In the genomic region with DNA sequence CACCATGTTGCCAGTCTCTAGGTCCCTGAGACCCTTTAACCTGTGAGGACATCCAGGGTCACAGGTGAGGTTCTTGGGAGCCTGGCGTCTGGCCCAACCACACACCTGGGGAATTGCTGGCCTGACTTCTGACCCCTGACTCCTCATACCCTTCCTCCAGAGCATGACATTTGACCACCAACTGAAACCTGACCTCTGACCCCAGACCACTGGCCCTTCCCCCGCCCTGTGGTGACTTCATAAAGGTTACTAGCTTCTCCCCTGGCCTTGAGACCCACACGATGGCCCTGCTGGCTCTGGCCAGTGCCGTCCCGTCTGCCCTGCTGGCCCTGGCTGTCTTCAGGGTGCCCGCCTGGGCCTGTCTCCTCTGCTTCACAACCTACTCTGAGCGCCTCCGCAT, we compare ENCODE assay signal across 11 cellular contexts. TPM values are rescaled to one million over a fixed set of nuclear protein-coding genes. Genes with fewer than 3 reads are reported as not detected.
DNase-seq lines count a peak whose midpoint lies in the region; ATAC-seq and TF ChIP-seq lines count a peak whose summit lies in the region.
"Had no signal": no experiment of that assay in that cellular context is flagged by ENCODE, and none has a peak within 500 bp of the region (broad histone marks: within the 10 kb centered on the region; RNA-seq: fewer than 3 reads in every experiment).

Gene SPACA6, plus strand, starts transcription at position 85 of the 400 bp plus-strand sequence. Its CDS starts 197 bp downstream, at position 282.

- no peak for TF ChIP-seq CTCF in RWPE1 (conservative IDR thresholded peaks at IDR 0.05; ENCODE audit: low read depth)
- TF ChIP-seq CTCF in endodermal cell (conservative IDR thresholded peaks at IDR 0.05), result no peak
- no peak for TF ChIP-seq CTCF in type B pancreatic cell (conservative IDR thresholded peaks at IDR 0.05)

- CTCF ChIA-PET in RWPE1 (lab: Yijun Ruan, JAX), result interaction anchor here (0.6 kb wide), 1 partner anchor 35 kb away, joined by 3 read pairs; no protein-coding TSS in a partner anchor

- peak within 1 kb of the TSS; percentile 90 for H3K4me3 ChIP-seq in endodermal cell (ENCODE audit: low read length)
- peak within 1 kb of the TSS; percentile 16 to 95 for H3K4me3 ChIP-seq in muscle layer of colon (ENCODE audit: low read depth in 1 of 2, low read length in 2 of 2)
- H3K4me3 ChIP-seq: HAP-1, MG63 had no signal

- H3K27me3 ChIP-seq in endodermal cell (ENCODE audit: control insufficient read depth, insufficient read depth, low read length, poor library complexity, severe bottlenecking) (no peaks in the 10 kb centered on the region), muscle layer of colon (ENCODE audit: control insufficient read depth in 1 of 2, insufficient read depth in 2 of 2, low read length in 2 of 2) (no peaks in the 10 kb centered on the region)
- H3K27me3 ChIP-seq: MG63 had no signal

- H3K36me3 Mint-ChIP-seq in endodermal cell (ENCODE audit: low read depth) (peaks cover 51% of the 10 kb centered on the region), type B pancreatic cell (peaks cover 30% of the 10 kb centered on the region)

- H3K4me1 Mint-ChIP-seq in endodermal cell (peaks cover 13% of the 10 kb centered on the region), type B pancreatic cell (ENCODE audit: unreplicated experiment) (peaks cover 17% of the 10 kb centered on the region)

- DNase-seq in RWPE1 (ENCODE audit: low spot score) (no peak), endodermal cell (no peak), type B pancreatic cell (ENCODE audit: extremely low spot score, unreplicated experiment) (no peak), DMS53 treated with DMSO at 0.1 percent for 48 hours (lab: John Stamatoyannopoulos, UW; ENCODE audit: unreplicated experiment) (no peak)
- DNase-seq: activated effector memory CD4-positive, alpha-beta T cell treated with Interleukin-2 at 50 U/mL for 16 hours; MG63 had no signal

- H3K27ac ChIP-seq in RWPE1 (peak within 1 kb of the TSS; percentile 99), endodermal cell (ENCODE audit: low read depth, low read length) (no peak within 1 kb of the TSS), muscle layer of colon (ENCODE audit: low read depth, low read length) (peak within 1 kb of the TSS; percentile 35)
- H3K27ac ChIP-seq: SK-N-MC had no signal

- H3K9me3 Mint-ChIP-seq in endodermal cell (no peaks in the 10 kb centered on the region), type B pancreatic cell (no peaks in the 10 kb centered on the region)

- H3K4me1 ChIP-seq in endodermal cell (ENCODE audit: control insufficient read depth, insufficient read depth, low read length) (no peaks in the 10 kb centered on the region), muscle layer of colon (ENCODE audit: insufficient read depth, low read length) (peaks cover 30% of the 10 kb centered on the region)

- peak within 1 kb of the TSS; percentile 83 for H3K4me3 Mint-ChIP-seq in endodermal cell
- H3K4me3 Mint-ChIP-seq in type B pancreatic cell, result peak within 1 kb of the TSS; percentile 88

- ATAC-seq in GM21576 (IDR thresholded peaks at IDR 0.05; ENCODE audit: unreplicated experiment) (no peak), GM19397 (IDR thresholded peaks at IDR 0.05; ENCODE audit: unreplicated experiment) (no peak)

- H3K27me3 Mint-ChIP-seq in endodermal cell (ENCODE audit: insufficient read depth) (no peaks in the 10 kb centered on the region), type B pancreatic cell (no peaks in the 10 kb centered on the region)

- H3K9me3 ChIP-seq in endodermal cell (ENCODE audit: control insufficient read depth, low read length) (no peaks in the 10 kb centered on the region), muscle layer of colon (ENCODE audit: low read length) (no peaks in the 10 kb centered on the region)
- H3K9me3 ChIP-seq: HAP-1, MG63 had no signal

- no peak within 1 kb of the TSS for H3K9ac ChIP-seq in endodermal cell (ENCODE audit: extremely low read depth, low read length, poor library complexity, severe bottlenecking)
- peak within 1 kb of the TSS; percentile 36 for H3K9ac ChIP-seq in muscle layer of colon (ENCODE audit: low read length)

- peaks cover 56% of the 10 kb centered on the region for H3K36me3 ChIP-seq in endodermal cell (ENCODE audit: control insufficient read depth, insufficient read depth, low read length)
- H3K36me3 ChIP-seq in muscle layer of colon (ENCODE audit: insufficient read depth, low read length), result peaks cover 41% of the 10 kb centered on the region

- POLR2A ChIA-PET in RWPE1 (lab: Yijun Ruan, JAX; ENCODE audit: low non-redundant PET), result no interaction called here

- WGBS in endodermal cell (ENCODE audit: insufficient coverage in 1 of 2, insufficient read length in 1 of 2), 2 experiments, result 89 to 91% methylated on average over 3 to 8 of the region's 8 CpGs

- H3K27ac Mint-ChIP-seq in endodermal cell (peak within 1 kb of the TSS; percentile 13), type B pancreatic cell (peak within 1 kb of the TSS; percentile 79)

RNA-seq across cellular contexts. Expression of gene SPACA6, which starts in this region (rescaled TPM):
- 10 to 100 TPM; 18.4 to 26.8 TPM for total RNA-seq in endodermal cell
- polyA plus RNA-seq in endodermal cell (2013, experiment 1 of 2), result 33.8 TPM
- 32.2 TPM for polyA plus RNA-seq in endodermal cell (2013, experiment 2 of 2)
- 12.8 and 28.7 TPM in 2 replicates for total RNA-seq in type B pancreatic cell (ENCODE audit: low replicate concordance)
